Comparison of ENCODE assay signal across 10 cellular contexts in the genomic region with DNA sequence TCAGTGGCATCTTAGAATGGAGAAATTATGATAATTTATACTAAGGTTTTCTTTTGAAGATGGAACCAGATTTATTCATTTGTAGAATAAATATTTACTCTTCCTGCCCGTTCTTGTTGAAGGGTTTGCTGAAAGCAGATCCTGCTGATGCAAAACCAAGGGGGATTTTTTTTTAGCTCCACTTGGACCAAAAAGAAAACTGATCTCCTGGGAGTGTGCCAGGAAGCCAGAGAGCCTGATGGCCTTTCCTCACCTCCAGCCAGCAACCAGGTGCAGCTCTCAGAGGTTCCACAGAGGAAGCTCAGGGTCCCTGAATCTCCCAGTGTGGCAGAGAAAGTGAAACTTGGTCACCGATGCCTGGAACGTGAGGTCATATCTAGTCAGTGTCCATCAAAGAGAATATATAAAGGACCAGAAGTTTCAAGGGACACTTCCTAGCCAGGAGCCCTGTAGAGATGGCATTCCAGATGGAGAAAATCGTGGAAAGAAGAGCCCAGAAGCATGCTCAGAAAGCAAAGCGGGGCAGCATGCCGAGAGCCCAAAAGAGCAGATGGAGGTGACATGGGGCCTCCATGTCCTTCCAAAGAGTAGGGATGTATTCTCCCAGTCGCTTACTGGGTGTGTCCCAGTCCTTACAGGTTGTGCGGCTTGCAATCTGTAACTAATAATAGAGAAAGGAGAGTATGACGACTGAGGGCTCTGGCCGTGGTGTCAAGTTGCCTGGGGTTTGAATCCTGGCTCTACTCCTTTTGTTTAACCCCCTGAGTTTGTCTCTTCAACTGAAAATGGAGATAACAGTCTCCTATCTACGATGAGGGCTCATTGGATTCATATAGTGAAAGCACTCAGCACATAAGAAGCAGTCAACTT. TPM values are rescaled to one million over a fixed set of nuclear protein-coding genes. Genes with fewer than 3 reads are reported as not detected.
DNase-seq lines count a peak whose midpoint lies in the region; ATAC-seq and TF ChIP-seq lines count a peak whose summit lies in the region.
"Had no signal": no experiment of that assay in that cellular context is flagged by ENCODE, and none has a peak within 500 bp of the region (broad histone marks: within the 10 kb centered on the region; RNA-seq: fewer than 3 reads in every experiment).

No MANE protein-coding gene starts in this region.

- no peaks in the 10 kb centered on the region for H3K27me3 ChIP-seq in heart right ventricle
- H3K27me3 ChIP-seq in uterus: no peaks in the 10 kb centered on the region

- peak overlapping the region; percentile 23 to 97 (median 84) for H3K27ac ChIP-seq in heart right ventricle
- peak overlapping the region; percentile 19 to 22 for H3K27ac ChIP-seq in uterus

- TF ChIP-seq CTCF in heart right ventricle (IDR thresholded peaks at IDR 0.05): no peak
- TF ChIP-seq CTCF in uterus (IDR thresholded peaks at IDR 0.05): no peak
- no peak for TF ChIP-seq CTCF in lower leg skin (IDR thresholded peaks at IDR 0.05)

- WGBS in heart right ventricle, 2 donors: 28 to 31% methylated on average over 11 of the region's 11 CpGs
- WGBS in lower leg skin, 2 donors: 71 to 74% methylated on average over 11 of the region's 11 CpGs

- H3K4me3 ChIP-seq in heart right ventricle (peak overlapping the region in 5 of 10 donors; percentile 0 to 23 (median 8)), uterus (no peak overlapping the region), lower leg skin (ENCODE audit: low read depth, poor library complexity, severe bottlenecking) (no peak overlapping the region)
- H3K4me3 ChIP-seq: skin epidermis had no signal

- peak in 5 of 8 donors; percentile 21 to 45 (median 36) for ATAC-seq in heart right ventricle
- peak; percentile 13 for ATAC-seq in left ventricle myocardium superior

- intact Hi-C loops in heart right ventricle (cut with DNase I) (no loop called here), cardiac septum (cut with DNase I) (no loop called here), left ventricle myocardium superior (cut with micrococcal nuclease) (no loop called here), uterus (cut with DNase I; ENCODE audit: low total_unique reads) (no loop called here), lower leg skin (cut with DNase I; ENCODE audit: low total_unique reads) (no loop called here)

- H3K36me3 ChIP-seq in heart right ventricle: peaks cover 0 to 21% (median 0%) of the 10 kb centered on the region in 9 donors
- H3K36me3 ChIP-seq in uterus: no peaks in the 10 kb centered on the region

- no peaks in the 10 kb centered on the region for H3K9me3 ChIP-seq in heart right ventricle
- no peaks in the 10 kb centered on the region for H3K9me3 ChIP-seq in uterus

- TF ChIP-seq POLR2A in uterus (IDR thresholded peaks at IDR 0.05) (no peak), lower leg skin (IDR thresholded peaks at IDR 0.05) (no peak)

- no peak for DNase-seq in heart right ventricle
- no peak for DNase-seq in cardiac septum (ENCODE audit: low spot score)
- DNase-seq in NCI-H748 (lab: John Stamatoyannopoulos, UW; ENCODE audit: unreplicated experiment): peak; percentile 68
- no peak for DNase-seq in left ventricle myocardium superior
- DNase-seq in uterus: no peak
- DNase-seq in foreskin melanocyte: no peak
- no peak for DNase-seq in lower leg skin (ENCODE audit: low spot score in 2 of 2)
- DNase-seq in stimulated activated naive CD4-positive, alpha-beta T cell treated with Interleukin-2 at 50 U/mL for 16 hours (lab: John Stamatoyannopoulos, UW): no peak
- DNase-seq: activated CD8-positive, alpha-beta memory T cell treated with anti-CD3 and anti-CD28 coated beads, Interleukin-2, amount 50 U/mL, for 4 hours had no signal

- H3K4me1 ChIP-seq in heart right ventricle (peaks cover 18 to 100% (median 95%) of the 10 kb centered on the region in 9 donors), uterus (no peaks in the 10 kb centered on the region)

RNA-seq across cellular contexts. Expression of a gene that starts 12.2 kb away (rescaled TPM):
- total RNA-seq in heart right ventricle (10 to 100 TPM; 30.3 to 61.6 (median 47.2) TPM), cardiac septum (55.2 TPM), left ventricle myocardium superior (48.9 TPM), uterus (10 to 100 TPM in 3 of 4 donors, 1 to 10 TPM in 1; 5.3 to 26.9 (median 24.6) TPM), lower leg skin (10 to 100 TPM in 1 of 4 donors, 1 to 10 TPM in 3; 6.3 to 10.8 (median 8.0) TPM)
- 10 to 100 TPM; 35.6 to 35.9 TPM for polyA plus RNA-seq in heart right ventricle
